ENCODE assay signal across 1 cellular context in the genomic region with DNA sequence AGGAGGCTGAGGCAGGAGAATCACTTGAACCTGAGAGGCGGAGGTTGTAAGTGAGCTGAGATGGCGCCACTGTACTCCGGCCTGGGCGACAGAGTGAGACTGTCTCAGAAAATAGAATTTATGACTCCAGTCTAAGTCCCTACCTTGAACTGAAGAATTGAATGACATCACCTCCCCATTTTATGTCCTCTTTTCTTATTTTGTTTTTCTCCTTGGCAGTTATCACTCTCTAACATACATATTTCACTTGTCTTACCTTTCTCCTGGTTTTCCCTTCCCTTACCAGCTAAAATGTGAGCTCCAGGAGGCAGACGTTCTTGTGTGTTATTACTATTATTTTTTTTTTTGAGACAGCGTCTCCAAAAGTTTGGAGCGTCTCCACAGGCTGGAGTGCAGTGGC.
TF ChIP-seq lines count a peak whose summit lies in the region.

No MANE protein-coding gene starts in this region.

TF ChIP-seq in GM23338, 12 proteins besides CTCF, POLR2A, EP300 and RAD21 (continued from another document):
- no peak for TF ChIP-seq ZNF114 (CRISPR knock-in tag; IDR thresholded peaks at IDR 0.05)
- no peak for TF ChIP-seq STAT1 (IDR thresholded peaks at IDR 0.05; ENCODE audit: unreplicated experiment)
- TF ChIP-seq POLR2AphosphoS5 (IDR thresholded peaks at IDR 0.05; ENCODE audit: low read depth), result no peak
- no peak for TF ChIP-seq NANOG (IDR thresholded peaks at IDR 0.05; ENCODE audit: borderline replicate concordance)
- no peak for TF ChIP-seq CREB1 (CRISPR knock-in tag; IDR thresholded peaks at IDR 0.05; ENCODE audit: low read depth)
- no peak for TF ChIP-seq EZH2 (IDR thresholded peaks at IDR 0.05; ENCODE audit: low read depth, unreplicated experiment)
- TF ChIP-seq EZH2phosphoT487 (IDR thresholded peaks at IDR 0.05; ENCODE audit: unreplicated experiment), result no peak
- TF ChIP-seq JUNB (IDR thresholded peaks at IDR 0.05; ENCODE audit: unreplicated experiment), result no peak
- TF ChIP-seq, protein P1, sequence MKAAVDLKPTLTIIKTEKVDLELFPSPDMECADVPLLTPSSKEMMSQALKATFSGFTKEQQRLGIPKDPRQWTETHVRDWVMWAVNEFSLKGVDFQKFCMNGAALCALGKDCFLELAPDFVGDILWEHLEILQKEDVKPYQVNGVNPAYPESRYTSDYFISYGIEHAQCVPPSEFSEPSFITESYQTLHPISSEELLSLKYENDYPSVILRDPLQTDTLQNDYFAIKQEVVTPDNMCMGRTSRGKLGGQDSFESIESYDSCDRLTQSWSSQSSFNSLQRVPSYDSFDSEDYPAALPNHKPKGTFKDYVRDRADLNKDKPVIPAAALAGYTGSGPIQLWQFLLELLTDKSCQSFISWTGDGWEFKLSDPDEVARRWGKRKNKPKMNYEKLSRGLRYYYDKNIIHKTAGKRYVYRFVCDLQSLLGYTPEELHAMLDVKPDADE (IDR thresholded peaks at IDR 0.05), result no peak
- TF ChIP-seq, protein P2, sequence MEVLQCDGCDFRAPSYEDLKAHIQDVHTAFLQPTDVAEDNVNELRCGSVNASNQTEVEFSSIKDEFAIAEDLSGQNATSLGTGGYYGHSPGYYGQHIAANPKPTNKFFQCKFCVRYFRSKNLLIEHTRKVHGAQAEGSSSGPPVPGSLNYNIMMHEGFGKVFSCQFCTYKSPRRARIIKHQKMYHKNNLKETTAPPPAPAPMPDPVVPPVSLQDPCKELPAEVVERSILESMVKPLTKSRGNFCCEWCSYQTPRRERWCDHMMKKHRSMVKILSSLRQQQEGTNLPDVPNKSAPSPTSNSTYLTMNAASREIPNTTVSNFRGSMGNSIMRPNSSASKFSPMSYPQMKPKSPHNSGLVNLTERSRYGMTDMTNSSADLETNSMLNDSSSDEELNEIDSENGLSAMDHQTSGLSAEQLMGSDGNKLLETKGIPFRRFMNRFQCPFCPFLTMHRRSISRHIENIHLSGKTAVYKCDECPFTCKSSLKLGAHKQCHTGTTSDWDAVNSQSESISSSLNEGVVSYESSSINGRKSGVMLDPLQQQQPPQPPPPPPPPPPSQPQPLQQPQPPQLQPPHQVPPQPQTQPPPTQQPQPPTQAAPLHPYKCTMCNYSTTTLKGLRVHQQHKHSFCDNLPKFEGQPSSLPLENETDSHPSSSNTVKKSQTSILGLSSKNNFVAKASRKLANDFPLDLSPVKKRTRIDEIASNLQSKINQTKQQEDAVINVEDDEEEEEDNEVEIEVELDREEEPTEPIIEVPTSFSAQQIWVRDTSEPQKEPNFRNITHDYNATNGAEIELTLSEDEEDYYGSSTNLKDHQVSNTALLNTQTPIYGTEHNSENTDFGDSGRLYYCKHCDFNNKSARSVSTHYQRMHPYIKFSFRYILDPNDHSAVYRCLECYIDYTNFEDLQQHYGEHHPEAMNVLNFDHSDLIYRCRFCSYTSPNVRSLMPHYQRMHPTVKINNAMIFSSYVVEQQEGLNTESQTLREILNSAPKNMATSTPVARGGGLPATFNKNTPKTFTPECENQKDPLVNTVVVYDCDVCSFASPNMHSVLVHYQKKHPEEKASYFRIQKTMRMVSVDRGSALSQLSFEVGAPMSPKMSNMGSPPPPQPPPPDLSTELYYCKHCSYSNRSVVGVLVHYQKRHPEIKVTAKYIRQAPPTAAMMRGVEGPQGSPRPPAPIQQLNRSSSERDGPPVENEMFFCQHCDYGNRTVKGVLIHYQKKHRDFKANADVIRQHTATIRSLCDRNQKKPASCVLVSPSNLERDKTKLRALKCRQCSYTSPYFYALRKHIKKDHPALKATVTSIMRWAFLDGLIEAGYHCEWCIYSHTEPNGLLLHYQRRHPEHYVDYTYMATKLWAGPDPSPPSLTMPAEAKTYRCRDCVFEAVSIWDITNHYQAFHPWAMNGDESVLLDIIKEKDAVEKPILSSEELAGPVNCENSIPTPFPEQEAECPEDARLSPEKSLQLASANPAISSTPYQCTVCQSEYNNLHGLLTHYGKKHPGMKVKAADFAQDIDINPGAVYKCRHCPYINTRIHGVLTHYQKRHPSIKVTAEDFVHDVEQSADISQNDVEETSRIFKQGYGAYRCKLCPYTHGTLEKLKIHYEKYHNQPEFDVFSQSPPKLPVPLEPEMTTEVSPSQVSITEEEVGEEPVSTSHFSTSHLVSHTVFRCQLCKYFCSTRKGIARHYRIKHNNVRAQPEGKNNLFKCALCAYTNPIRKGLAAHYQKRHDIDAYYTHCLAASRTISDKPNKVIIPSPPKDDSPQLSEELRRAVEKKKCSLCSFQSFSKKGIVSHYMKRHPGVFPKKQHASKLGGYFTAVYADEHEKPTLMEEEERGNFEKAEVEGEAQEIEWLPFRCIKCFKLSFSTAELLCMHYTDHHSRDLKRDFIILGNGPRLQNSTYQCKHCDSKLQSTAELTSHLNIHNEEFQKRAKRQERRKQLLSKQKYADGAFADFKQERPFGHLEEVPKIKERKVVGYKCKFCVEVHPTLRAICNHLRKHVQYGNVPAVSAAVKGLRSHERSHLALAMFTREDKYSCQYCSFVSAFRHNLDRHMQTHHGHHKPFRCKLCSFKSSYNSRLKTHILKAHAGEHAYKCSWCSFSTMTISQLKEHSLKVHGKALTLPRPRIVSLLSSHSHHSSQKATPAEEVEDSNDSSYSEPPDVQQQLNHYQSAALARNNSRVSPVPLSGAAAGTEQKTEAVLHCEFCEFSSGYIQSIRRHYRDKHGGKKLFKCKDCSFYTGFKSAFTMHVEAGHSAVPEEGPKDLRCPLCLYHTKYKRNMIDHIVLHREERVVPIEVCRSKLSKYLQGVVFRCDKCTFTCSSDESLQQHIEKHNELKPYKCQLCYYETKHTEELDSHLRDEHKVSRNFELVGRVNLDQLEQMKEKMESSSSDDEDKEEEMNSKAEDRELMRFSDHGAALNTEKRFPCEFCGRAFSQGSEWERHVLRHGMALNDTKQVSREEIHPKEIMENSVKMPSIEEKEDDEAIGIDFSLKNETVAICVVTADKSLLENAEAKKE (CRISPR knock-in tag; IDR thresholded peaks at IDR 0.05), result no peak
TF ChIP-seq in GM23338: peak in this region for 0.
